Comparison of ENCODE assay signal across 18 cellular contexts in genomic region chr1:7476861-7477534, GRCh38.
DNase-seq lines count a peak whose midpoint lies in the region; FAIRE-seq and TF ChIP-seq lines count a peak whose summit lies in the region.
"Had no signal": no experiment of that assay in that cellular context is flagged by ENCODE, and none has a peak within 500 bp of the region (broad histone marks: within the 10 kb centered on the region; RNA-seq: fewer than 3 reads in every experiment).

No MANE protein-coding gene starts in this region.

- no peaks in the 10 kb centered on the region for H4K20me1 ChIP-seq in SK-N-SH (ENCODE audit: insufficient read depth)
- no peaks in the 10 kb centered on the region for H4K20me1 ChIP-seq in smooth muscle cell (ENCODE audit: low read depth)

- peak in 1 of 2 experiments; percentile 47; a peak in 1 of 4 replicates for TF ChIP-seq EP300 in SK-N-SH (IDR thresholded peaks at IDR 0.05; ENCODE audit: borderline replicate concordance in 1 of 2, low read depth in 1 of 2, low read length in 1 of 2)

- H3K4me2 ChIP-seq in SK-N-SH (no peak overlapping the region), smooth muscle cell (peak overlapping the region; percentile 49)

- H3K9ac ChIP-seq in SK-N-SH, result no peak overlapping the region
- H3K9ac ChIP-seq in smooth muscle cell (ENCODE audit: low read depth), result peak overlapping the region; percentile 32

- H3K9me3 ChIP-seq in SK-N-SH, result no peaks in the 10 kb centered on the region
- no peaks in the 10 kb centered on the region for H3K9me3 ChIP-seq in smooth muscle cell (replicated peaks; ENCODE audit: low read depth)
- no peaks in the 10 kb centered on the region for H3K9me3 ChIP-seq in SJCRH30 (replicated peaks)
- H3K9me3 ChIP-seq: HAP-1 had no signal

- H3K79me2 ChIP-seq in SK-N-SH (ENCODE audit: insufficient read depth), result no peaks in the 10 kb centered on the region
- H3K79me2 ChIP-seq in smooth muscle cell (ENCODE audit: low read depth), result no peaks in the 10 kb centered on the region

- H3K27ac ChIP-seq in SK-N-SH (ENCODE audit: low read depth in 2 of 2, low read length in 1 of 2), result peak overlapping the region in 1 of 2 experiments; percentile 99; a peak in 2 of 4 replicates
- H3K27ac ChIP-seq in smooth muscle cell (ENCODE audit: low read depth), result peak overlapping the region; percentile 97
- H3K27ac ChIP-seq in SJCRH30, result no peak overlapping the region

- no peaks in the 10 kb centered on the region for H3K9me2 ChIP-seq in SK-N-SH

- POLR2A ChIA-PET in SK-N-SH (lab: Yijun Ruan, JAX), result interaction anchor here (1.3 to 1.6 kb wide), 4 partner anchors 19 to 154 kb away, joined by 3 to 5 read pairs (median 3); no protein-coding TSS in a partner anchor

- H3F3A ChIP-seq in SK-N-SH (replicated peaks; ENCODE audit: insufficient read depth), result no peaks in the 10 kb centered on the region
- H3F3A ChIP-seq in smooth muscle cell (ENCODE audit: low read depth), result peaks cover 12% of the 10 kb centered on the region

- no peaks in the 10 kb centered on the region for H3K27me3 ChIP-seq in SK-N-SH (ENCODE audit: insufficient read depth)
- no peaks in the 10 kb centered on the region for H3K27me3 ChIP-seq in smooth muscle cell (ENCODE audit: low read depth)
- peaks cover 2% of the 10 kb centered on the region for H3K27me3 ChIP-seq in SJCRH30

- no peak for TF ChIP-seq RAD21 in SK-N-SH (IDR thresholded peaks at IDR 0.05; ENCODE audit: low read length)

- CTCF ChIA-PET in SK-N-SH (lab: Yijun Ruan, JAX), result interaction anchor here (1.0 to 2.8 kb wide), 9 partner anchors 11 to 164 kb away, joined by 3 to 17 read pairs (median 6); no protein-coding TSS in a partner anchor

- TF ChIP-seq CTCF in SK-N-SH (IDR thresholded peaks at IDR 0.05) (no peak), smooth muscle cell (IDR thresholded peaks at IDR 0.05; ENCODE audit: borderline replicate concordance, insufficient read depth, poor library complexity, severe bottlenecking) (no peak), D721Med (IDR thresholded peaks at IDR 0.05; ENCODE audit: insufficient read depth, missing control alignments) (no peak)

- FAIRE-seq in D721Med (lab: Jason Lieb, UNC), result no peak
- FAIRE-seq: GM12878 had no signal

- no peaks in the 10 kb centered on the region for H3K36me3 ChIP-seq in SK-N-SH (replicated peaks in 1 of 2; ENCODE audit: control insufficient read depth in 1 of 2, insufficient read depth in 2 of 2, low read length in 1 of 2)
- H3K36me3 ChIP-seq in smooth muscle cell (ENCODE audit: low read depth), result no peaks in the 10 kb centered on the region
- H3K36me3 ChIP-seq in SJCRH30, result no peaks in the 10 kb centered on the region
- H3K36me3 ChIP-seq: HAP-1 had no signal

- no peak overlapping the region for H2AFZ ChIP-seq in SK-N-SH (ENCODE audit: low read depth)
- peak overlapping the region; percentile 18 for H2AFZ ChIP-seq in smooth muscle cell (ENCODE audit: low read depth)

- WGBS in SK-N-SH (ENCODE audit: low lambda C conversion rate), result 62% methylated on average over 11 of the region's 17 CpGs
- WGBS in smooth muscle cell (ENCODE audit: low lambda C conversion rate), result 55% methylated on average over 17 of the region's 17 CpGs

- DNase-seq in DMS79 treated with DMSO at 0.1 percent for 48 hours (lab: John Stamatoyannopoulos, UW) (peak; percentile 70), SK-N-SH (peak; percentile 75), left kidney (ENCODE audit: low read depth, low spot score) (peak; percentile 58), smooth muscle cell (lab: John Stamatoyannopoulos, UW; ENCODE audit: unreplicated experiment) (no peak), D721Med (ENCODE audit: insufficient read length, low spot score) (no peak), SJCRH30 (no peak), SIG-M5 treated with dmso at 0.1 percent for 504 hours (lab: John Stamatoyannopoulos, UW; ENCODE audit: unreplicated experiment) (no peak)
- DNase-seq: CD8-positive, alpha-beta T cell; DND-41; GDM1; NCI-H1105; NCI-H1694; NCI-H226; NCI-H526 treated with DMSO at 0.1 percent for 48 hours; NK-92 treated with Interleukin-12 subunit alpha and Interleukin-12 subunit beta, amount 100 ng/mL, for 24 hours; RPMI8226 had no signal

- H3K4me1 ChIP-seq in SK-N-SH (ENCODE audit: control insufficient read depth in 1 of 2, insufficient read depth in 2 of 2, low read depth in 1 of 2, low read length in 1 of 2), result peaks cover 3 to 68% of the 10 kb centered on the region in 2 experiments
- peaks cover 18% of the 10 kb centered on the region for H3K4me1 ChIP-seq in smooth muscle cell (ENCODE audit: low read depth)
- no peaks in the 10 kb centered on the region; the same call in 1 of the 2 replicates for H3K4me1 ChIP-seq in SJCRH30
- H3K4me1 ChIP-seq: HAP-1 had no signal

- H3K4me3 ChIP-seq in SK-N-SH (ENCODE audit: low read depth in 2 of 2, low read length in 1 of 2) (no peak overlapping the region), smooth muscle cell (no peak overlapping the region), SJCRH30 (no peak overlapping the region)
- H3K4me3 ChIP-seq: GM12878, HAP-1 had no signal

TF ChIP-seq in SK-N-SH, 30 proteins besides CTCF, POLR2A, EP300 and RAD21:
- peak; percentile 61 for TF ChIP-seq GATA2 (CRISPR knock-in tag; IDR thresholded peaks at IDR 0.05)
- peak; percentile 77; the same call in 1 of the 2 replicates for TF ChIP-seq RCOR1 (IDR thresholded peaks at IDR 0.05; ENCODE audit: low read length)
- TF ChIP-seq RFX5 (IDR thresholded peaks at IDR 0.05; ENCODE audit: low read length), result no peak
- TF ChIP-seq CHD2 (IDR thresholded peaks at IDR 0.05; ENCODE audit: low read length, partially characterized antibody), result no peak

Comparison
In these comparisons a context has a peak if more than half of its experiments do, and no peak if none do; other contexts are left out.
1. DNase-seq: peak in DMS79 treated with DMSO at 0.1 percent for 48 hours (single experiment), SK-N-SH (single experiment) and left kidney (single experiment); none in smooth muscle cell (single experiment), D721Med (single experiment), SJCRH30 (0 of 2) and SIG-M5 treated with dmso at 0.1 percent for 504 hours (single experiment).